ENCODE assay signal across 11 cellular contexts in genomic region chr1:18109058-18109755, GRCh38.
A peak's percentile ranks its signal among the peaks of the same experiment; 100 is the strongest.
DNase-seq lines count a peak whose midpoint lies in the region; ATAC-seq lines count a peak whose summit lies in the region.
"Had no signal": no experiment of that assay in that cellular context is flagged by ENCODE, and none has a peak within 500 bp of the region (broad histone marks: within the 10 kb centered on the region; RNA-seq: fewer than 3 reads in every experiment).

No MANE protein-coding gene starts in this region.

- peak overlapping the region; percentile 31 for H3K9ac ChIP-seq in endocrine pancreas (ENCODE audit: control insufficient read depth, insufficient read depth, low read length)
- H3K9ac ChIP-seq in rectal smooth muscle tissue (ENCODE audit: low read length) = no peak overlapping the region

- DNase-seq in DMS53 (lab: John Stamatoyannopoulos, UW) (peak; percentile 76), DMS53 treated with DMSO at 0.1 percent for 48 hours (lab: John Stamatoyannopoulos, UW; ENCODE audit: unreplicated experiment) (no peak), NCI-H2196 (lab: John Stamatoyannopoulos, UW; ENCODE audit: unreplicated experiment) (peak; percentile 64)
- DNase-seq in effector memory CD4-positive, alpha-beta T cell = no peak
- DNase-seq: stimulated activated CD4-positive, alpha-beta T cell treated with anti-CD3 and anti-CD28 coated beads, Interleukin-4, amount 100 ng/mL, for 24 hours had no signal

- no peak overlapping the region for H3K27ac ChIP-seq in rectal smooth muscle tissue (ENCODE audit: low read depth, low read length)
- H3K27ac ChIP-seq in effector memory CD4-positive, alpha-beta T cell (ENCODE audit: insufficient read depth, low read length, poor library complexity, severe bottlenecking) = no peak overlapping the region
- H3K27ac ChIP-seq: gastroesophageal sphincter had no signal

- H3K4me3 ChIP-seq in endocrine pancreas (ENCODE audit: control insufficient read depth, insufficient read depth, low read length) = no peak overlapping the region
- peak overlapping the region; percentile 22 for H3K4me3 ChIP-seq in rectal smooth muscle tissue (ENCODE audit: low read length)
- H3K4me3 ChIP-seq in effector memory CD4-positive, alpha-beta T cell (ENCODE audit: insufficient read depth, low read depth, low read length, poor library complexity, severe bottlenecking) = no peak overlapping the region

- H3K36me3 ChIP-seq in endocrine pancreas (ENCODE audit: control insufficient read depth, insufficient read depth, low read length) (no peaks in the 10 kb centered on the region), rectal smooth muscle tissue (ENCODE audit: control insufficient read depth, insufficient read depth, low read length) (no peaks in the 10 kb centered on the region)
- H3K36me3 ChIP-seq in effector memory CD4-positive, alpha-beta T cell (ENCODE audit: control insufficient read depth, insufficient read depth, low read length) = no peaks in the 10 kb centered on the region
- H3K36me3 ChIP-seq: gastroesophageal sphincter, tibial nerve had no signal

- ATAC-seq in HG02840 (IDR thresholded peaks at IDR 0.05; ENCODE audit: low FRiP score, unreplicated experiment) (no peak), HG02885 (IDR thresholded peaks at IDR 0.05; ENCODE audit: poor library complexity, unreplicated experiment) (no peak)

- H3K4me1 ChIP-seq in endocrine pancreas (ENCODE audit: control insufficient read depth, insufficient read depth, low read length) (no peaks in the 10 kb centered on the region), rectal smooth muscle tissue (ENCODE audit: control insufficient read depth, insufficient read depth, low read length) (peaks cover 3% of the 10 kb centered on the region)
- peaks cover 5% of the 10 kb centered on the region for H3K4me1 ChIP-seq in effector memory CD4-positive, alpha-beta T cell (ENCODE audit: control insufficient read depth, insufficient read depth, low read length, poor library complexity, severe bottlenecking)

- H3K9me3 ChIP-seq in endocrine pancreas (ENCODE audit: control insufficient read depth, low read length) = no peaks in the 10 kb centered on the region
- no peaks in the 10 kb centered on the region for H3K9me3 ChIP-seq in effector memory CD4-positive, alpha-beta T cell (ENCODE audit: control insufficient read depth, low read length)
- H3K9me3 ChIP-seq: gastroesophageal sphincter, tibial nerve had no signal

- peaks cover 2% of the 10 kb centered on the region for H3K27me3 ChIP-seq in endocrine pancreas (ENCODE audit: control insufficient read depth, insufficient read depth, low read length)
- H3K27me3 ChIP-seq in rectal smooth muscle tissue (ENCODE audit: control insufficient read depth, insufficient read depth, low read length) = peaks cover 40% of the 10 kb centered on the region
- H3K27me3 ChIP-seq in effector memory CD4-positive, alpha-beta T cell (replicated peaks; ENCODE audit: control insufficient read depth, insufficient read depth, low read length, poor library complexity, severe bottlenecking) = peaks cover 18% of the 10 kb centered on the region

Comparison
In these comparisons a context has a peak if more than half of its experiments do, and no peak if none do; other contexts are left out.
1. DNase-seq: peak in DMS53 (single experiment) and NCI-H2196 (single experiment); none in DMS53 treated with DMSO at 0.1 percent for 48 hours (single experiment) and effector memory CD4-positive, alpha-beta T cell (0 of 3).